8 cellular contexts compared by ENCODE assay signal in the genomic region with DNA sequence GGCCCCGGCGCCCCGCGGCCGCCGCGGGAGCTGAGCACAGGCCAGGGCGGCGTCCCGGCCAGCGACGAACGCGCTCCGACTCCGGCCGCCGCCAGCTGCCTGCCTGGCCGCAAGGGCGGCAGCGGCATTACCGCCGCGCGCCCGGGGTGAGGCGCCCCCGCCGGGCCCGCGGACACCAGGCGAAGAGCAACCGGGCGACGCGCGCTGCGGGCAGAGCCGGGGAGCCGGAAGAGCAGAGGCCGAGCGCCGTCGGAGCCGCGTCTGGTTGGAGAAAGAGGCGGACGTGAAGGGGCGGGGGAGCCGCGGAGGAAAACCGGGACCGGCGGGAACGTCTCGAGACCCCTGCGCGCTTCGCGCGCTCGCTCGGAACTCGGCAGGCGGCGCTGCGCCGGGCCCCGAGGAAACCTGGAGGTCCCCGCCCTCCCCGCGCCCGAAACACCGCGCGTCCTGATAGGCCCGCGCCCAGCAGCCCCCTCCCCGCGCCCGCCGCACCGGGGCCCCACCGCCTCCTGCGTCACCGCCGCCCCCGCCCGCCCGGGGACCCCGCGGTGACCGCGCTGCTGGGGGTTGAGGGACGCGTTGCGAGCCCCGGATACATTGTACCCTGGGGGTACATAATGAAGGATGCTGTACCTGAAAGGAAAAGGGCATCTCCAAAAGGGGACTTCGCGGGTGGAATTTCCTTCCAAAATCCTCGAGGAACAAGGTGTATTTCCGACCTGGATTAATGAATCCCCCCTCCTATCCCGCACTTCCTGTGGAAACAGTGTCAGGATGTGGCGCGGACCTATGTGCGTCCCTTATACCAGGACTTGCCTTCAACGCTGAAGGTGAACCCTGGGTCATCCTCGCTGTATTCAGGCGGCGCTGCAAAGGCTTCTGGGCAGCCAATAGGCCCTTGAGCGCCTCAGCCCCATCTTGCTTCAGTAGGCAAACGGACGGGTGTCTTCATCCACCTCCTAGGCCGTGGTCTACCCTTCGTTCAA. TPM values are rescaled to one million over a fixed set of nuclear protein-coding genes. Genes with fewer than 3 reads are reported as not detected.
DNase-seq lines count a peak whose midpoint lies in the region; ATAC-seq, FAIRE-seq and TF ChIP-seq lines count a peak whose summit lies in the region.

No MANE protein-coding gene starts in this region.

- CTCF ChIA-PET in A673 (lab: Charles Lee), result no interaction called here

- H3K9ac ChIP-seq in kidney (ENCODE audit: low read length in 2 of 2), result peak overlapping the region in 1 of 2 donors; percentile 48

- peak; percentile 69 for DNase-seq in A673 (ENCODE audit: low spot score)
- DNase-seq in NCI-H1930 (lab: John Stamatoyannopoulos, UW), result peak; percentile 91 to 93
- DNase-seq in UCSD-AML1 (lab: John Stamatoyannopoulos, UW; ENCODE audit: unreplicated experiment), result peak; percentile 91
- DNase-seq in cerebellum (ENCODE audit: low spot score), result peak; percentile 92
- DNase-seq in kidney, result peak; percentile 85
- peak; percentile 30 to 55 for DNase-seq in stimulated activated CD4-positive, alpha-beta T cell treated with anti-CD3 and anti-CD28 coated beads, Interleukin-12 subunit alpha, Interleukin-12 subunit beta, amount 100 ng/mL, for 24 hours (ENCODE audit: low read depth in 2 of 2)

- no peak for FAIRE-seq in kidney (lab: Jason Lieb, UNC)

- H3K9me3 ChIP-seq in A673 (ENCODE audit: low read depth, low read length, poor library complexity, severe bottlenecking), result no peaks in the 10 kb centered on the region
- H3K9me3 ChIP-seq in kidney (ENCODE audit: control insufficient read depth in 1 of 2, low read length in 2 of 2), result no peaks in the 10 kb centered on the region

- H3K27ac ChIP-seq in A673 (ENCODE audit: low read depth, low read length, poor library complexity, severe bottlenecking) (peak overlapping the region; percentile 56), kidney (ENCODE audit: low read depth in 2 of 2, low read length in 2 of 2) (peak overlapping the region; percentile 36 to 47)

- intact Hi-C loops in A673 (cut with micrococcal nuclease; ENCODE audit: unreplicated experiment), result no loop called here
- intact Hi-C loops in kidney (cut with DNase I), result no loop called here

- peak; percentile 41 for ATAC-seq in GM18508 (IDR thresholded peaks at IDR 0.05; ENCODE audit: insufficient read depth, unreplicated experiment)
- ATAC-seq in HG02943 (IDR thresholded peaks at IDR 0.05; ENCODE audit: low read depth, unreplicated experiment), result peak; percentile 59

- no peaks in the 10 kb centered on the region for H3K36me3 ChIP-seq in A673 (ENCODE audit: insufficient read depth, low read length, poor library complexity, severe bottlenecking)
- no peaks in the 10 kb centered on the region for H3K36me3 ChIP-seq in kidney (ENCODE audit: control insufficient read depth in 1 of 2, insufficient read depth in 2 of 2, low read length in 2 of 2)

- BruUV-seq in A673 (replicated peaks; lab: Mats Ljungman, UMichigan), result no TSS peak

- POLR2A ChIA-PET in A673 (lab: Charles Lee; ENCODE audit: low non-redundant PET), result no interaction called here

- H3K27me3 ChIP-seq in A673 (replicated peaks; ENCODE audit: insufficient read depth, low read depth, low read length, poor library complexity), result peaks cover 37% of the 10 kb centered on the region

- H3K4me3 ChIP-seq in A673 (ENCODE audit: low read depth, low read length, poor library complexity, severe bottlenecking) (peak overlapping the region; percentile 53), kidney (ENCODE audit: low read length in 2 of 2) (peak overlapping the region; percentile 74 to 85)

- peak; percentile 25; the same call in 1 of the 2 replicates for TF ChIP-seq CTCF in A673 (conservative IDR thresholded peaks at IDR 0.05; ENCODE audit: low read depth, low read length)
- peak; percentile 0 for TF ChIP-seq CTCF in kidney (IDR thresholded peaks at IDR 0.05; ENCODE audit: borderline replicate concordance, extremely low read depth, insufficient read depth)

- H3K4me1 ChIP-seq in A673 (ENCODE audit: insufficient read depth, low read length, poor library complexity, severe bottlenecking) (no peaks in the 10 kb centered on the region), kidney (ENCODE audit: control insufficient read depth in 1 of 2, insufficient read depth in 1 of 2, low read depth in 1 of 2, low read length in 2 of 2) (peaks cover 0 to 3% of the 10 kb centered on the region in 2 donors)

RNA-seq across cellular contexts. Expression of gene B4GALT6, which starts 1.0 kb away (rescaled TPM):
- total RNA-seq in A673 (2021) (5.7 and 6.0 TPM in 2 replicates), cerebellum (18.0 TPM), kidney (4.2 TPM)
- 2.1 TPM for polyA plus RNA-seq in kidney (ENCODE audit: insufficient read depth, low read depth, low replicate concordance)

Comparison
In these comparisons a context has a peak if more than half of its experiments do, and no peak if none do; other contexts are left out.
1. Peak in every context shown above with its lines: DNase-seq, ATAC-seq, H3K4me3 ChIP-seq and H3K27ac ChIP-seq.